Comparison of ENCODE assay signal across 14 cellular contexts in genomic region chr5:147446528-147446927, GRCh38.
DNase-seq lines count a peak whose midpoint lies in the region; ATAC-seq and TF ChIP-seq lines count a peak whose summit lies in the region.
"Had no signal": no experiment of that assay in that cellular context is flagged by ENCODE, and none has a peak within 500 bp of the region (broad histone marks: within the 10 kb centered on the region; RNA-seq: fewer than 3 reads in every experiment).

No MANE protein-coding gene starts in this region.

- H3K27ac ChIP-seq in esophagus muscularis mucosa (replicated peaks in 1 of 4): peak overlapping the region; percentile 95 to 99 (median 98)
- H3K27ac ChIP-seq in lower lobe of right lung: peak overlapping the region; percentile 24

- TF ChIP-seq POLR2A in esophagus muscularis mucosa (IDR thresholded peaks at IDR 0.05; ENCODE audit: low read depth): no peak

- TF ChIP-seq CTCF in esophagus muscularis mucosa (IDR thresholded peaks at IDR 0.05): no peak
- TF ChIP-seq CTCF in lower lobe of right lung (IDR thresholded peaks at IDR 0.05): no peak

- no peaks in the 10 kb centered on the region for H3K9me3 ChIP-seq in esophagus muscularis mucosa
- no peaks in the 10 kb centered on the region for H3K9me3 ChIP-seq in lower lobe of right lung

- intact Hi-C loops in esophagus muscularis mucosa (cut with DNase I): no loop called here
- intact Hi-C loops in lower lobe of right lung (cut with DNase I): no loop called here

- DNase-seq in GM03348 (ENCODE audit: low spot score) (peak; percentile 19), esophagus muscularis mucosa (ENCODE audit: extremely low spot score) (no peak), lower lobe of right lung (no peak), stromal cell of bone marrow (ENCODE audit: low read depth) (peak; percentile 21), OCI-M1 (lab: John Stamatoyannopoulos, UW) (no peak), pons (ENCODE audit: low spot score) (no peak), kidney tubule cell (ENCODE audit: low spot score) (no peak)
- DNase-seq: activated B cell treated with CpG ODN at 0.5 μM for 24 hours; activated naive CD4-positive, alpha-beta T cell treated with anti-CD3 and anti-CD28 coated beads for 36 hours; effector memory CD8-positive, alpha-beta T cell; naive thymus-derived CD4-positive, alpha-beta T cell; NCI-H345; stimulated activated CD4-positive, alpha-beta T cell treated with anti-CD3 and anti-CD28 coated beads, Interleukin-4, amount 100 ng/mL, for 1 hour had no signal

- H3K4me3 ChIP-seq in esophagus muscularis mucosa (no peak overlapping the region), lower lobe of right lung (no peak overlapping the region)

- ATAC-seq in lower lobe of right lung: peak; percentile 48 to 69
- no peak for ATAC-seq in GM21515 (IDR thresholded peaks at IDR 0.05; ENCODE audit: unreplicated experiment)
- ATAC-seq: effector memory CD8-positive, alpha-beta T cell; naive thymus-derived CD4-positive, alpha-beta T cell had no signal

- H3K27me3 ChIP-seq in esophagus muscularis mucosa (no peaks in the 10 kb centered on the region), lower lobe of right lung (ENCODE audit: low read depth) (peaks cover 5% of the 10 kb centered on the region)

- WGBS in esophagus muscularis mucosa: 60% methylated on average over 2 of the region's 2 CpGs

- H3K4me1 ChIP-seq in esophagus muscularis mucosa (peaks cover 16 to 96% (median 93%) of the 10 kb centered on the region in 4 donors), lower lobe of right lung (peaks cover 25% of the 10 kb centered on the region)

- no peaks in the 10 kb centered on the region for H3K36me3 ChIP-seq in esophagus muscularis mucosa
- no peaks in the 10 kb centered on the region for H3K36me3 ChIP-seq in lower lobe of right lung

- peak; percentile 31 for TF ChIP-seq EP300 in esophagus muscularis mucosa (IDR thresholded peaks at IDR 0.05)

Comparison
In these comparisons a context has a peak if more than half of its experiments do, and no peak if none do; other contexts are left out.
1. DNase-seq: peak in GM03348 (single experiment) and stromal cell of bone marrow (single experiment); none in esophagus muscularis mucosa (single experiment), lower lobe of right lung (single experiment), OCI-M1 (single experiment), pons (single experiment) and kidney tubule cell (single experiment).